10 cellular contexts compared by ENCODE assay signal in genomic region chr17:40540448-40540847, GRCh38. TPM values are rescaled to one million over a fixed set of nuclear protein-coding genes. Genes with fewer than 3 reads are reported as not detected.
A peak's percentile ranks its signal among the peaks of the same experiment; 100 is the strongest.
DNase-seq lines count a peak whose midpoint lies in the region; ATAC-seq and TF ChIP-seq lines count a peak whose summit lies in the region.
"Had no signal": no experiment of that assay in that cellular context is flagged by ENCODE, and none has a peak within 500 bp of the region (broad histone marks: within the 10 kb centered on the region; RNA-seq: fewer than 3 reads in every experiment).

No MANE protein-coding gene starts in this region.

- peaks cover 56% of the 10 kb centered on the region for H3K4me1 Mint-ChIP-seq in activated T-helper 17 cell treated with anti-CD3 and anti-CD28 coated beads, Interleukin-2, amount 50 U/mL, for 72 hours
- H3K4me1 Mint-ChIP-seq in stimulated activated memory B cell treated with anti-CD40 and anti-IgM and Interleukin-4, amounts not matched to agents 10 μg/mL and 1 μg/mL and 100 μg/mL, for 72 hours, result peaks cover 75% of the 10 kb centered on the region
- no peaks in the 10 kb centered on the region for H3K4me1 Mint-ChIP-seq in progenitor cell of endocrine pancreas (ENCODE audit: low read depth)

- H3K4me1 ChIP-seq in right lobe of liver (peaks cover 0 to 77% (median 28%) of the 10 kb centered on the region in 4 donors), Karpas-422 (ENCODE audit: low read length) (no peaks in the 10 kb centered on the region)
- H3K4me1 ChIP-seq: colonic mucosa had no signal

- no peaks in the 10 kb centered on the region for H3K9me3 Mint-ChIP-seq in activated T-helper 17 cell treated with anti-CD3 and anti-CD28 coated beads, Interleukin-2, amount 50 U/mL, for 72 hours
- H3K9me3 Mint-ChIP-seq in stimulated activated memory B cell treated with anti-CD40 and anti-IgM and Interleukin-4, amounts not matched to agents 10 μg/mL and 1 μg/mL and 100 μg/mL, for 72 hours, result no peaks in the 10 kb centered on the region
- H3K9me3 Mint-ChIP-seq in progenitor cell of endocrine pancreas (ENCODE audit: low read depth), result no peaks in the 10 kb centered on the region

- no peaks in the 10 kb centered on the region for H4K20me1 ChIP-seq in Karpas-422 (ENCODE audit: insufficient read depth, low read depth, low read length)

- no peak for TF ChIP-seq POLR2A in right lobe of liver (IDR thresholded peaks at IDR 0.05)

- peak overlapping the region; percentile 65 for H3K9ac ChIP-seq in SK-N-MC (ENCODE audit: insufficient read length)
- H3K9ac ChIP-seq in Karpas-422 (ENCODE audit: low read length), result no peak overlapping the region

- H3K36me3 ChIP-seq in SK-N-MC (ENCODE audit: insufficient read depth, low read length) (no peaks in the 10 kb centered on the region), right lobe of liver (no peaks in the 10 kb centered on the region), Karpas-422 (ENCODE audit: insufficient read depth, low read length) (no peaks in the 10 kb centered on the region)
- H3K36me3 ChIP-seq: colonic mucosa had no signal

- peaks cover 21% of the 10 kb centered on the region for H3K36me3 Mint-ChIP-seq in activated T-helper 17 cell treated with anti-CD3 and anti-CD28 coated beads, Interleukin-2, amount 50 U/mL, for 72 hours (ENCODE audit: low read depth)
- H3K36me3 Mint-ChIP-seq in stimulated activated memory B cell treated with anti-CD40 and anti-IgM and Interleukin-4, amounts not matched to agents 10 μg/mL and 1 μg/mL and 100 μg/mL, for 72 hours, result no peaks in the 10 kb centered on the region
- H3K36me3 Mint-ChIP-seq in progenitor cell of endocrine pancreas (ENCODE audit: insufficient read depth), result no peaks in the 10 kb centered on the region

- ATAC-seq in activated T-helper 17 cell treated with anti-CD3 and anti-CD28 coated beads, Interleukin-2, amount 50 U/mL, for 72 hours (replicated peaks), result peak; percentile 62
- ATAC-seq in right lobe of liver, result no peak
- ATAC-seq in stimulated activated memory B cell treated with anti-CD40 and anti-IgM and Interleukin-4, amounts not matched to agents 10 μg/mL and 1 μg/mL and 100 μg/mL, for 72 hours, result no peak
- no peak for ATAC-seq in HG03139 (IDR thresholded peaks at IDR 0.05; ENCODE audit: unreplicated experiment)

- DNase-seq in SK-N-MC (ENCODE audit: low read depth, low spot score), result no peak
- no peak for DNase-seq in right lobe of liver
- no peak for DNase-seq in progenitor cell of endocrine pancreas (ENCODE audit: low spot score, unreplicated experiment)
- no peak for DNase-seq in SW 1271 (lab: John Stamatoyannopoulos, UW)
- no peak for DNase-seq in Karpas-422
- DNase-seq: colonic mucosa, NCI-H187 had no signal

- H3K9me3 ChIP-seq in SK-N-MC (ENCODE audit: low read depth, low read length) (no peaks in the 10 kb centered on the region), right lobe of liver (no peaks in the 10 kb centered on the region), Karpas-422 (ENCODE audit: low read length) (no peaks in the 10 kb centered on the region)
- H3K9me3 ChIP-seq: colonic mucosa had no signal

- H3K27me3 ChIP-seq in right lobe of liver, result no peaks in the 10 kb centered on the region
- H3K27me3 ChIP-seq in Karpas-422 (ENCODE audit: low read length), result no peaks in the 10 kb centered on the region
- H3K27me3 ChIP-seq: colonic mucosa had no signal

- no peaks in the 10 kb centered on the region for H3K9me2 ChIP-seq in Karpas-422 (replicated peaks; ENCODE audit: insufficient read depth, low read length)

- no peak overlapping the region for H3K4me2 ChIP-seq in Karpas-422 (ENCODE audit: low read depth, low read length, poor library complexity, severe bottlenecking)

- no peak for TF ChIP-seq CTCF in right lobe of liver (IDR thresholded peaks at IDR 0.05)
- no peak for TF ChIP-seq CTCF in progenitor cell of endocrine pancreas (IDR thresholded peaks at IDR 0.05; ENCODE audit: unreplicated experiment)

- no peaks in the 10 kb centered on the region for H3K27me3 Mint-ChIP-seq in activated T-helper 17 cell treated with anti-CD3 and anti-CD28 coated beads, Interleukin-2, amount 50 U/mL, for 72 hours
- no peaks in the 10 kb centered on the region for H3K27me3 Mint-ChIP-seq in stimulated activated memory B cell treated with anti-CD40 and anti-IgM and Interleukin-4, amounts not matched to agents 10 μg/mL and 1 μg/mL and 100 μg/mL, for 72 hours
- H3K27me3 Mint-ChIP-seq in progenitor cell of endocrine pancreas, result peaks cover 10% of the 10 kb centered on the region

- no peaks in the 10 kb centered on the region for H3K79me2 ChIP-seq in Karpas-422 (ENCODE audit: low read length)

- peak overlapping the region; percentile 94 for H3K4me3 Mint-ChIP-seq in activated T-helper 17 cell treated with anti-CD3 and anti-CD28 coated beads, Interleukin-2, amount 50 U/mL, for 72 hours
- no peak overlapping the region for H3K4me3 Mint-ChIP-seq in stimulated activated memory B cell treated with anti-CD40 and anti-IgM and Interleukin-4, amounts not matched to agents 10 μg/mL and 1 μg/mL and 100 μg/mL, for 72 hours
- no peak overlapping the region for H3K4me3 Mint-ChIP-seq in progenitor cell of endocrine pancreas (ENCODE audit: low read depth)

- peak overlapping the region; percentile 100 for H3K27ac Mint-ChIP-seq in activated T-helper 17 cell treated with anti-CD3 and anti-CD28 coated beads, Interleukin-2, amount 50 U/mL, for 72 hours
- H3K27ac Mint-ChIP-seq in stimulated activated memory B cell treated with anti-CD40 and anti-IgM and Interleukin-4, amounts not matched to agents 10 μg/mL and 1 μg/mL and 100 μg/mL, for 72 hours, result peak overlapping the region; percentile 97
- H3K27ac Mint-ChIP-seq in progenitor cell of endocrine pancreas, result no peak overlapping the region

- H3K27ac ChIP-seq in SK-N-MC (peak overlapping the region; percentile 99), right lobe of liver (peak overlapping the region; percentile 59 to 99 (median 63)), Karpas-422 (ENCODE audit: low read length) (no peak overlapping the region)
- H3K27ac ChIP-seq: colonic mucosa had no signal

- H3K4me3 ChIP-seq in SK-N-MC (no peak overlapping the region), right lobe of liver (no peak overlapping the region), Karpas-422 (ENCODE audit: low read length) (no peak overlapping the region)
- H3K4me3 ChIP-seq: colonic mucosa had no signal

- no peak overlapping the region for H2AFZ ChIP-seq in Karpas-422 (ENCODE audit: low read length)

- intact Hi-C loops in right lobe of liver (cut with DNase I), result no loop called here

- 25% methylated on average over 6 of the region's 8 CpGs for WGBS in right lobe of liver (ENCODE audit: insufficient coverage, low coverage, low lambda C conversion rate, missing lambda C conversion rate)

RNA-seq across cellular contexts. Expression of gene CCR7, which starts 24.8 kb away (rescaled TPM):
- total RNA-seq in activated T-helper 17 cell treated with anti-CD3 and anti-CD28 coated beads, Interleukin-2, amount 50 U/mL, for 72 hours, result 100 to 1,000 TPM; 140 to 304 TPM
- total RNA-seq in right lobe of liver, result under 1 TPM in 4 of 6 experiments, not detected in 2; 0.12 to 0.58 (median 0.28) TPM
- not detected in 2 replicates for total RNA-seq in progenitor cell of endocrine pancreas
- total RNA-seq in Karpas-422 (2014; rRNA removed; shearing (Covaris generic); ENCODE audit: low replicate concordance), result not detected in 2 replicates

RNA-seq across cellular contexts. Expression of gene TNS4, which starts 39.0 kb away (rescaled TPM):
- 10 to 100 TPM in 1 of 2 donors, 1 to 10 TPM in 1; 8.8 to 19.8 TPM for total RNA-seq in activated T-helper 17 cell treated with anti-CD3 and anti-CD28 coated beads, Interleukin-2, amount 50 U/mL, for 72 hours
- not detected for total RNA-seq in right lobe of liver
- total RNA-seq in progenitor cell of endocrine pancreas, result not detected in 2 replicates
- total RNA-seq in Karpas-422 (2014; rRNA removed; shearing (Covaris generic); ENCODE audit: low replicate concordance), result not detected in 2 replicates

Comparison
In these comparisons a context has a peak if more than half of its experiments do, and no peak if none do; other contexts are left out.
1. RNA of gene CCR7, which starts 24.8 kb away (total RNA-seq): 140 to 304 TPM in activated T-helper 17 cell treated with anti-CD3 and anti-CD28 coated beads, Interleukin-2, amount 50 U/mL, for 72 hours; 0.12 to 0.58 TPM in right lobe of liver, not detected in progenitor cell of endocrine pancreas and not detected in Karpas-422; every median in the first group is over 10 times any median in the second.